Comparison of ENCODE assay signal across 16 cellular contexts in the genomic region with DNA sequence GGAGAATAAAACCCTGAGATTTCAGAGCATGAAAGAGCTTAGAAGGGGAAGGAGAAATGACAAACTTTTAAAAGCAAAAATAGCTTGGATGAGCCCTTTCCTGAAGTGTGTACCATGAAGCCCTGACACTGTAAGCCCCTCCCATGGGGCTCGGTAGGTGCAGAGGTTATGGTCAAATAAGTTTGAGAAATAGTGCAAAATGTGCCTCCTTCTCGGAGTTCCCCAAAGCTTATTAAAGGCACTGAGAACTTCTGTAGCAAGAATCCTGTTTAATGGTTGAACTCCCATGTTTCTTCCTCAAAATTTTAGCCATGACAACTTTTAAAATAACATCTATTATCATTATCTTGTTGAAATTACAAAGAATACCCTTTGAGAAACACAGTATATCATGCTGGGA. TPM values are rescaled to one million over a fixed set of nuclear protein-coding genes. Genes with fewer than 3 reads are reported as not detected.
DNase-seq lines count a peak whose midpoint lies in the region; ATAC-seq, FAIRE-seq and TF ChIP-seq lines count a peak whose summit lies in the region.
"Had no signal": no experiment of that assay in that cellular context is flagged by ENCODE, and none has a peak within 500 bp of the region (broad histone marks: within the 10 kb centered on the region; RNA-seq: fewer than 3 reads in every experiment).

No MANE protein-coding gene starts in this region.

- H3F3A ChIP-seq in DOHH2 (ENCODE audit: control insufficient read depth, insufficient read depth), result no peaks in the 10 kb centered on the region
- peaks cover under 1% of the 10 kb centered on the region for H3F3A ChIP-seq in neural progenitor cell (ENCODE audit: low read depth)

- CTCF ChIA-PET in K562 (lab: Yijun Ruan, JAX; ENCODE audit: low intra/inter-chr PET ratio), result no interaction called here

- no peak for TF ChIP-seq POLR2A in K562 (conservative IDR thresholded peaks at IDR 0.05)

- H3K27ac ChIP-seq in DOHH2 (ENCODE audit: low read depth, low read length), result no peak overlapping the region
- H3K27ac ChIP-seq in K562 (ENCODE audit: extremely low read depth, low read depth, low read length), result no peak overlapping the region
- H3K27ac ChIP-seq in neural progenitor cell, result no peak overlapping the region
- H3K27ac ChIP-seq: BLaER1 treated with 17β-estradiol and CSF1 and Interleukin-3, amounts not matched to agents 10 nM and 100 nM had no signal

- no peaks in the 10 kb centered on the region for H4K20me1 ChIP-seq in DOHH2 (ENCODE audit: control insufficient read depth, insufficient read depth, low read depth, low read length)
- H4K20me1 ChIP-seq in K562 (replicated peaks; ENCODE audit: control insufficient read depth, insufficient read depth, low read length), result no peaks in the 10 kb centered on the region
- H4K20me1 ChIP-seq in neural progenitor cell (ENCODE audit: low read depth), result no peaks in the 10 kb centered on the region
- H4K20me1 ChIP-seq: BLaER1 treated with 17β-estradiol and CSF1 and Interleukin-3, amounts not matched to agents 10 nM and 100 nM had no signal

- H3K9me2 ChIP-seq in DOHH2 (replicated peaks; ENCODE audit: control insufficient read depth, low read length), result no peaks in the 10 kb centered on the region

- BruUV-seq in K562 (replicated peaks; lab: Mats Ljungman, UMichigan), result no TSS peak

- no peak for ATAC-seq in K562
- peak; percentile 63 to 79 for ATAC-seq in naive B cell (ENCODE audit: low read depth in 2 of 2)
- ATAC-seq: CD8-positive, alpha-beta T cell; GM12878 had no signal

- POLR2A ChIA-PET in K562 (lab: Yijun Ruan, JAX), result interaction anchor here (1.3 to 1.4 kb wide), 2 partner anchors 9 to 72 kb away, joined by 3 read pairs; no protein-coding TSS in a partner anchor

- peak overlapping the region; percentile 20 to 93 (median 84) for H3K27ac Mint-ChIP-seq in naive B cell
- no peak overlapping the region for H3K27ac Mint-ChIP-seq in neural progenitor cell
- H3K27ac Mint-ChIP-seq: CD8-positive, alpha-beta T cell had no signal

- H3K9ac ChIP-seq in K562 (ENCODE audit: insufficient read depth in 1 of 2, low read depth in 2 of 2, low read length in 2 of 2), result no peak overlapping the region
- H3K9ac ChIP-seq in neural progenitor cell, result no peak overlapping the region
- H3K9ac ChIP-seq: BLaER1 treated with 17β-estradiol and CSF1 and Interleukin-3, amounts not matched to agents 10 nM and 100 nM had no signal

- H2AFZ ChIP-seq in K562 (ENCODE audit: low read depth, low read length) (peak overlapping the region; percentile 27; the same call in 1 of the 2 replicates), neural progenitor cell (replicated peaks) (no peak overlapping the region)

- 32% methylated on average over 2 of the region's 2 CpGs for WGBS in K562 (ENCODE audit: insufficient coverage, low coverage, missing lambda C conversion rate)

- no peak for TF ChIP-seq RAD21 in K562 (CRISPR knock-in tag; conservative IDR thresholded peaks at IDR 0.05 in 1 of 2, IDR thresholded peaks at IDR 0.05 in 1 of 2)

- in situ Hi-C loops in K562 (cut with MboI), result no loop called here

- no peaks in the 10 kb centered on the region for H3K9me1 ChIP-seq in K562 (ENCODE audit: control insufficient read depth, insufficient read depth, low read length)

- H3K4me3 ChIP-seq in DOHH2 (ENCODE audit: low read length), result no peak overlapping the region
- no peak overlapping the region for H3K4me3 ChIP-seq in K562
- H3K4me3 ChIP-seq in neural progenitor cell, result no peak overlapping the region
- H3K4me3 ChIP-seq: BLaER1 treated with 17β-estradiol and CSF1 and Interleukin-3, amounts not matched to agents 10 nM and 100 nM; GM12878 had no signal

- H3K9me3 ChIP-seq in DOHH2 (ENCODE audit: control insufficient read depth, insufficient read depth, low read length) (no peaks in the 10 kb centered on the region), K562 (replicated peaks; ENCODE audit: control insufficient read depth, insufficient read depth, low read depth, low read length) (no peaks in the 10 kb centered on the region), neural progenitor cell (ENCODE audit: low read depth) (no peaks in the 10 kb centered on the region)

- H3K4me2 ChIP-seq in DOHH2 (ENCODE audit: low read length), result peak overlapping the region; percentile 10
- no peak overlapping the region for H3K4me2 ChIP-seq in K562 (ENCODE audit: insufficient read depth, low read length)
- no peak overlapping the region for H3K4me2 ChIP-seq in neural progenitor cell

- no peaks in the 10 kb centered on the region for H3K36me3 ChIP-seq in DOHH2 (ENCODE audit: control insufficient read depth, low read length)
- no peaks in the 10 kb centered on the region for H3K36me3 ChIP-seq in K562 (ENCODE audit: control insufficient read depth, insufficient read depth, low read length)
- H3K36me3 ChIP-seq in neural progenitor cell, result no peaks in the 10 kb centered on the region
- H3K36me3 ChIP-seq: BLaER1 treated with 17β-estradiol and CSF1 and Interleukin-3, amounts not matched to agents 10 nM and 100 nM had no signal

- intact Hi-C loops in K562 (cut with micrococcal nuclease), result no loop called here

- TF ChIP-seq EP300 in K562 (IDR thresholded peaks at IDR 0.05; ENCODE audit: low read length), result no peak

- DNase-seq in K562 (ENCODE audit: extremely low read depth in 1 of 4, low spot score in 3 of 4) (no peak), naive B cell (no peak), amygdala (lab: John Stamatoyannopoulos, UW) (no peak), SW 1271 (lab: John Stamatoyannopoulos, UW) (no peak), neural progenitor cell (ENCODE audit: low spot score) (no peak)
- no peak for DNase-seq in effector CD8-positive, alpha-beta T cell (lab: John Stamatoyannopoulos, UW)
- DNase-seq: 8988T; Calu3; CD8-positive, alpha-beta T cell; DMS79 treated with DMSO at 0.1 percent for 48 hours; EL; GOT3; H7 had no signal

- H3K27me3 Mint-ChIP-seq in naive B cell (no peaks in the 10 kb centered on the region), neural progenitor cell (ENCODE audit: insufficient read depth, low read depth) (no peaks in the 10 kb centered on the region)

- H3K4me1 Mint-ChIP-seq in naive B cell (peaks cover 47 to 70% (median 58%) of the 10 kb centered on the region in 3 donors), neural progenitor cell (peaks cover 9% of the 10 kb centered on the region)

- no peak for TF ChIP-seq CTCF in DOHH2 (IDR thresholded peaks at IDR 0.05; ENCODE audit: low read depth, low read length, poor library complexity, severe bottlenecking)
- TF ChIP-seq CTCF in K562 (IDR thresholded peaks at IDR 0.05 in 2 of 3, conservative IDR thresholded peaks at IDR 0.05 in 1 of 3; ENCODE audit: insufficient read depth in 2 of 3, low read depth in 1 of 3, low read length in 3 of 3), result no peak
- TF ChIP-seq CTCF in neural progenitor cell (IDR thresholded peaks at IDR 0.05), result no peak

- H3K36me3 Mint-ChIP-seq in naive B cell (peaks cover 0 to 16% of the 10 kb centered on the region in 2 donors), neural progenitor cell (no peaks in the 10 kb centered on the region)
- H3K36me3 Mint-ChIP-seq: CD8-positive, alpha-beta T cell had no signal

- H3K4me1 ChIP-seq in DOHH2 (ENCODE audit: control insufficient read depth, low read length) (peaks cover 25% of the 10 kb centered on the region), K562 (replicated peaks in 1 of 2; ENCODE audit: control insufficient read depth in 2 of 2, insufficient read depth in 2 of 2, low read length in 2 of 2) (peaks cover 4 to 9% of the 10 kb centered on the region in 2 experiments; a peak in 2 of 5 replicates), neural progenitor cell (peaks cover under 1% of the 10 kb centered on the region)

- FAIRE-seq in K562 (lab: Jason Lieb, UNC), result no peak
- FAIRE-seq: GM12878 had no signal

- H3K79me2 ChIP-seq in DOHH2 (ENCODE audit: control insufficient read depth, low read length) (no peaks in the 10 kb centered on the region), K562 (ENCODE audit: control insufficient read depth, insufficient read depth, low read length) (no peaks in the 10 kb centered on the region), neural progenitor cell (ENCODE audit: low read depth) (no peaks in the 10 kb centered on the region)

- peak overlapping the region in 6 of 8 donors; percentile 25 to 79 (median 58) for H3K4me3 Mint-ChIP-seq in naive B cell
- no peak overlapping the region for H3K4me3 Mint-ChIP-seq in neural progenitor cell
- H3K4me3 Mint-ChIP-seq: CD8-positive, alpha-beta T cell had no signal

- H3K9me3 Mint-ChIP-seq in naive B cell (peaks cover 0 to 13% (median 1%) of the 10 kb centered on the region in 7 donors), neural progenitor cell (peaks cover 2% of the 10 kb centered on the region)
- H3K9me3 Mint-ChIP-seq: CD8-positive, alpha-beta T cell had no signal

- H3K27me3 ChIP-seq in DOHH2 (ENCODE audit: control insufficient read depth, low read length) (peaks cover 2% of the 10 kb centered on the region; the same call in 1 of the 2 replicates), K562 (ENCODE audit: control insufficient read depth in 2 of 2, insufficient read depth in 2 of 2, low read length in 2 of 2) (no peaks in the 10 kb centered on the region), neural progenitor cell (no peaks in the 10 kb centered on the region)
- H3K27me3 ChIP-seq: BLaER1 treated with 17β-estradiol and CSF1 and Interleukin-3, amounts not matched to agents 10 nM and 100 nM had no signal

TF ChIP-seq in K562, 482 proteins besides CTCF, POLR2A, EP300 and RAD21:
- TF ChIP-seq NCOA1 (IDR thresholded peaks at IDR 0.05; ENCODE audit: low read depth) (no peak), ZNF239 (CRISPR knock-in tag; IDR thresholded peaks at IDR 0.05) (peak; percentile 83)

RNA-seq across cellular contexts. Expression of a gene that starts 10.5 kb away (rescaled TPM):
- total RNA-seq in K562 (2011; cell fraction: chromatin; rRNA removed; ENCODE audit: low replicate concordance), result 25.8 and 69.5 TPM in 2 replicates
- total RNA-seq in K562 (2011; cell fraction: nucleolus; rRNA removed), result 12.5 and 14.9 TPM in 2 replicates
- total RNA-seq in K562 (2011; cell fraction: nucleoplasm; rRNA removed), result 25.1 and 44.4 TPM in 2 replicates
- total RNA-seq in K562 (2014; rRNA removed) (18.8 and 24.7 TPM in 2 replicates), K562 (2014; rRNA removed; fragmentation: Illumina TruSeq; extraction: Trizol) (37.0 and 41.1 TPM in 2 replicates), K562 (2015; rRNA removed; fragmentation: Illumina TruSeq; extraction: Trizol) (26.5 and 38.1 TPM in 2 replicates), K562 (2021) (37.9 and 43.0 TPM in 2 replicates), neural progenitor cell (ENCODE audit: low replicate concordance) (91.0 and 148 TPM in 2 replicates)
- polyA plus RNA-seq in K562 (2011; rRNA removed) (31.2 and 39.8 TPM in 2 replicates), K562 (2014; fragmentation: Illumina TruSeq; extraction: Trizol) (40.4 and 44.7 TPM in 2 replicates), K562 (2014; fragmentation: Nextera tagmentation; extraction: Ambion mirVana) (10 to 100 TPM; 11.2 to 16.0 TPM), K562 (2014; rRNA removed) (33.3 and 40.6 TPM in 2 replicates), naive B cell (ENCODE audit: low read depth in 6 of 6) (10 to 100 TPM; 25.1 to 68.2 (median 57.7) TPM)
- polyA plus RNA-seq in K562 (2011; cell fraction: cytosol; rRNA removed), result 7.6 and 15.5 TPM in 2 replicates
- polyA plus RNA-seq in K562 (2011; cell fraction: nucleus; rRNA removed), result 22.5 and 31.5 TPM in 2 replicates
- polyA plus RNA-seq in K562 (2012), result 16.3 and 36.3 TPM in 2 replicates
- 41.3 and 50.1 TPM in 2 replicates for polyA minus RNA-seq in K562 (2011; rRNA and poly(A)+ RNA removed)
- polyA minus RNA-seq in K562 (2011; cell fraction: cytosol; rRNA and poly(A)+ RNA removed), result 13.6 and 20.0 TPM in 2 replicates
- polyA minus RNA-seq in K562 (2011; cell fraction: nucleus; rRNA and poly(A)+ RNA removed), result 25.4 and 45.8 TPM in 2 replicates
